19 cellular contexts compared by ENCODE assay signal in genomic region chr14:24852312-24853060, GRCh38.
DNase-seq lines count a peak whose midpoint lies in the region; ATAC-seq and TF ChIP-seq lines count a peak whose summit lies in the region.
"Had no signal": no experiment of that assay in that cellular context is flagged by ENCODE, and none has a peak within 500 bp of the region (broad histone marks: within the 10 kb centered on the region; RNA-seq: fewer than 3 reads in every experiment).

No MANE protein-coding gene starts in this region.

- peak; percentile 26 for DNase-seq in A673 (ENCODE audit: low spot score)
- DNase-seq in SJCRH30, result peak; percentile 3 to 5
- no peak for DNase-seq in cerebellum (ENCODE audit: low spot score)
- DNase-seq in KBM-7, result no peak
- DNase-seq: activated CD8-positive, alpha-beta T cell treated with anti-CD3 and anti-CD28 coated beads, Interleukin-2, amount 10 ng/mL, durations not matched to agents 7 days and 5 days; activated T-cell treated with anti-CD3 and anti-CD28 coated beads, Interleukin-2, amount 50 U/mL, for 1 hour; DMS153; dorsolateral prefrontal cortex; GOT3; NCI-H1436 treated with DMSO at 0.1 percent for 48 hours; right cardiac atrium; RPMI8226; stimulated activated naive B cell treated with anti-CD40 and anti-IgM and Interleukin-4, amounts not matched to agents 10 μg/mL and 1 μg/mL and 100 μg/mL, for 72 hours; T1000 had no signal

- H3K36me3 ChIP-seq in A673 (ENCODE audit: insufficient read depth, low read length, poor library complexity, severe bottlenecking), result no peaks in the 10 kb centered on the region
- peaks cover 0 to 6% of the 10 kb centered on the region in 2 experiments; a peak in 1 of 3 replicates for H3K36me3 ChIP-seq in HEK293 (ENCODE audit: control insufficient read depth in 2 of 2, insufficient read depth in 1 of 2, low read length in 2 of 2)
- H3K36me3 ChIP-seq in SJCRH30, result no peaks in the 10 kb centered on the region
- H3K36me3 ChIP-seq in iPS-20b (ENCODE audit: insufficient read depth, low read depth, low read length), result no peaks in the 10 kb centered on the region

- ATAC-seq in HG03108 (IDR thresholded peaks at IDR 0.05; ENCODE audit: unreplicated experiment) (no peak), GM21360 (IDR thresholded peaks at IDR 0.05; ENCODE audit: unreplicated experiment) (no peak)
- ATAC-seq: activated CD8-positive, alpha-beta T cell treated with anti-CD3 and anti-CD28 coated beads, Interleukin-2, amount 10 ng/mL, durations not matched to agents 7 days and 5 days; right cardiac atrium; stimulated activated naive B cell treated with anti-CD40 and anti-IgM and Interleukin-4, amounts not matched to agents 10 μg/mL and 1 μg/mL and 100 μg/mL, for 72 hours had no signal

- no TSS peak for BruUV-seq in A673 (replicated peaks; lab: Mats Ljungman, UMichigan)

- CTCF ChIA-PET in A673 (lab: Charles Lee) (no interaction called here), HEK293 (lab: Yijun Ruan, JAX) (interaction anchor here (0.6 to 1.2 kb wide), 3 partner anchors 50 to 193 kb away, joined by 3 read pairs; no protein-coding TSS in a partner anchor)

- no peaks in the 10 kb centered on the region for H3K9me3 ChIP-seq in A673 (ENCODE audit: low read depth, low read length, poor library complexity, severe bottlenecking)
- no peaks in the 10 kb centered on the region for H3K9me3 ChIP-seq in HEK293 (ENCODE audit: control insufficient read depth, insufficient read depth, low read depth, low read length)
- H3K9me3 ChIP-seq in SJCRH30 (replicated peaks), result no peaks in the 10 kb centered on the region
- no peaks in the 10 kb centered on the region for H3K9me3 ChIP-seq in iPS-20b (ENCODE audit: insufficient read depth, low read depth, low read length)

- H3K27me3 ChIP-seq in A673 (replicated peaks; ENCODE audit: insufficient read depth, low read depth, low read length, poor library complexity) (peaks cover 6% of the 10 kb centered on the region), SJCRH30 (no peaks in the 10 kb centered on the region), iPS-20b (ENCODE audit: insufficient read depth, low read length) (no peaks in the 10 kb centered on the region)
- H3K27me3 ChIP-seq: dorsolateral prefrontal cortex had no signal

- POLR2A ChIA-PET in A673 (lab: Charles Lee; ENCODE audit: low non-redundant PET), result no interaction called here
- POLR2A ChIA-PET in HEK293 (lab: Yijun Ruan, JAX), result no interaction called here

- H3K4me3 ChIP-seq in A673 (ENCODE audit: low read depth, low read length, poor library complexity, severe bottlenecking) (no peak overlapping the region), HEK293 (ENCODE audit: low read depth, low read length) (no peak overlapping the region), SJCRH30 (no peak overlapping the region), iPS-20b (ENCODE audit: low read length) (peak overlapping the region; percentile 9; the same call in 1 of the 2 replicates)
- H3K4me3 ChIP-seq: dorsolateral prefrontal cortex, lung had no signal

- in situ Hi-C loops in KBM-7 (cut with MboI; ENCODE audit: low pct_unique_long_range_greater_than_20kb, low sequenced_read_pairs), result no loop called here

- H3K27ac ChIP-seq in A673 (ENCODE audit: low read depth, low read length, poor library complexity, severe bottlenecking) (no peak overlapping the region), HEK293 (ENCODE audit: extremely low read depth, low read depth, low read length) (no peak overlapping the region), SJCRH30 (no peak overlapping the region), iPS-20b (ENCODE audit: low read length) (no peak overlapping the region)
- H3K27ac ChIP-seq: dorsolateral prefrontal cortex had no signal

- H3K9ac ChIP-seq in iPS-20b (ENCODE audit: low read depth, low read length), result no peak overlapping the region

- H3K4me1 ChIP-seq in A673 (ENCODE audit: insufficient read depth, low read length, poor library complexity, severe bottlenecking), result no peaks in the 10 kb centered on the region
- peaks cover 19% of the 10 kb centered on the region for H3K4me1 ChIP-seq in HEK293 (ENCODE audit: control insufficient read depth, insufficient read depth, low read length)
- H3K4me1 ChIP-seq in SJCRH30, result no peaks in the 10 kb centered on the region
- peaks cover 32% of the 10 kb centered on the region for H3K4me1 ChIP-seq in iPS-20b (ENCODE audit: insufficient read depth, low read length)

- TF ChIP-seq CTCF in A673 (conservative IDR thresholded peaks at IDR 0.05; ENCODE audit: low read depth, low read length), result peak; percentile 23; the same call in 1 of the 2 replicates
- no peak for TF ChIP-seq CTCF in HEK293 (tag by site-specific recombination; IDR thresholded peaks at IDR 0.05)

- intact Hi-C loops in A673 (cut with micrococcal nuclease; ENCODE audit: unreplicated experiment), result no loop called here

TF ChIP-seq in HEK293, 187 proteins besides CTCF, POLR2A, EP300 and RAD21:
- TF ChIP-seq FEZF1 (tag by site-specific recombination; IDR thresholded peaks at IDR 0.05), result peak; percentile 39; the same call in 1 of the 2 replicates
- TF ChIP-seq OSR2 (tag by site-specific recombination; IDR thresholded peaks at IDR 0.05), result peak; percentile 26; the same call in 1 of the 2 replicates
- TF ChIP-seq ZNF488 (tag by site-specific recombination; IDR thresholded peaks at IDR 0.05), result no peak
- TF ChIP-seq ZNF843 (tag by site-specific recombination; IDR thresholded peaks at IDR 0.05), result peak; percentile 59; the same call in 1 of the 2 replicates
- TF ChIP-seq PRDM10 (tag by site-specific recombination; IDR thresholded peaks at IDR 0.05), result peak; percentile 50
- 0 out of 2 replicates have a peak, but pooled peaks have one; percentile 32 for TF ChIP-seq ZXDB (tag by site-specific recombination; IDR thresholded peaks at IDR 0.05)
- TF ChIP-seq PRDM6 (tag by site-specific recombination; IDR thresholded peaks at IDR 0.05), result peak; percentile 57
- no peak for TF ChIP-seq ZNF223 (tag by site-specific recombination; IDR thresholded peaks at IDR 0.05)

Comparison
In these comparisons a context has a peak if more than half of its experiments do, and no peak if none do; other contexts are left out.
1. DNase-seq: peak in A673 (single experiment) and SJCRH30 (2 of 2); none in cerebellum (single experiment) and KBM-7 (single experiment).